In the genomic region with DNA sequence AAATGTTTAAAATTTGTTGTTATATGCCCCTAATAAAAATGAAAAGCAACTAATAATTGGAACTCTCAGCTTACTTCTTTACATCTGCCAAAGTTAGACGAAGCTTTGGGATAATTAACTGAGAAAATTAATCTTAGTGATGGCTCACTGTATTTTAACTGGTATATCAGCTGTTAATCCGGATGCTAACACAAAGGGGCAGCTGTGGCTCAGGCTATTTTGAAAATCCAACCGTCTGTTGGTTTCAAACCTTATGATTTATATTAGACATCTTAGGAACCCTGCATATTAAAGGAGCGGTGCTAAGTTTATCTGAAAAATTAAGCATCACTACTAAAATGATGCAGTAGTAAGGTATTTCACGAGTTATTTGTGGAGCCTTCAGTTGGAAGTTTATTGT, we compare ENCODE assay signal across 16 cellular contexts.
DNase-seq lines count a peak whose midpoint lies in the region; ATAC-seq and TF ChIP-seq lines count a peak whose summit lies in the region.
"Had no signal": no experiment of that assay in that cellular context is flagged by ENCODE, and none has a peak within 500 bp of the region (broad histone marks: within the 10 kb centered on the region; RNA-seq: fewer than 3 reads in every experiment).

No MANE protein-coding gene starts in this region.

- DNase-seq in DMS 273 (lab: John Stamatoyannopoulos, UW; ENCODE audit: unreplicated experiment) (peak; percentile 29), DMS 273 treated with DMSO at 0.1 percent for 48 hours (lab: John Stamatoyannopoulos, UW) (no peak), NCI-H82 (lab: John Stamatoyannopoulos, UW) (peak; percentile 90), epithelial cell of proximal tubule (ENCODE audit: low read depth) (no peak), RPMI8226 (no peak)
- DNase-seq: Calu3; CD8-positive, alpha-beta memory T cell; DMS79; Kasumi-1; NCI-H187; NCI-H446 treated with DMSO at 0.1 percent for 48 hours; NCI-H774; SHP77 had no signal

- no peak overlapping the region for H3K4me3 ChIP-seq in epithelial cell of proximal tubule (ENCODE audit: low read depth, low read length)

- TF ChIP-seq CTCF in epithelial cell of proximal tubule (conservative IDR thresholded peaks at IDR 0.05; ENCODE audit: low read depth, low read length): peak; percentile 9

- ATAC-seq in HG03097 (IDR thresholded peaks at IDR 0.05; ENCODE audit: low FRiP score, unreplicated experiment): no peak
- no peak for ATAC-seq in GM21737 (IDR thresholded peaks at IDR 0.05; ENCODE audit: unreplicated experiment)
- no peak for ATAC-seq in GM18517 (IDR thresholded peaks at IDR 0.05; ENCODE audit: unreplicated experiment)

Comparison
In these comparisons a context has a peak if more than half of its experiments do, and no peak if none do; other contexts are left out.
1. DNase-seq: peak in DMS 273 (single experiment) and NCI-H82 (single experiment); none in DMS 273 treated with DMSO at 0.1 percent for 48 hours (single experiment), epithelial cell of proximal tubule (single experiment) and RPMI8226 (single experiment).